In the genomic region with DNA sequence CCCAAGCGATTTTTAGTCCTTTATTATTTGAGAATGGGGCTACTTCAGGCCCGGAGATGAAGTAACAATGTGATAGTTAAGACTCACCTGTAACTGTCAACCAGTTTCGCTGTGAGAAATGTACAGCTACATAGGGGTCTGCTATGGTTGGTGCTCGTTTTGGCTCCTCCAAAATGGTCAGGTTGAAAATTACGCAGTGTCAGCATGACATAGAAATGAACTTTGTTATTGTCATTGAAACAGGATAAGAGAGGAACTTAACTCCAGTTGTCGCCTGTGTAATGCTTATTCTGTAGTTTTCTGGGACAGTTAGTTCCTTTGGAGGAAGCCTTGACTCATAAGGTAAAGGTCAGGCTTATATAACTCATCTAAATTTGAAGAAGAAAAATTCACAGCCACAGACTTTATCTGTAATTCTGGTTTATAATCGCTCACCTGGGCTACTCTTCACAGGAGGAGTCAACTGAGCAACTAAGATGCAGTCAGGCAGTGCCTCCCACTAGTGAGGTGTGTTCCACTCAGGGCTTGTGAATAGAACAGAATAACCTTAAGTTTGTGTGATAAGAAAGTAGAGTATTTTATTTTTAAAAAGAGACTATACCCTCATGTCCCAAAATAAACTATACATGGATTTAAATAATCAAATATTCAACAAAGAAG, we compare ENCODE assay signal across 1 cellular context.
TF ChIP-seq lines count a peak whose summit lies in the region.

No MANE protein-coding gene starts in this region.

TF ChIP-seq in K562, 482 proteins besides CTCF, POLR2A, EP300 and RAD21:
- TF ChIP-seq NFE2 (IDR thresholded peaks at IDR 0.05; ENCODE audit: low read depth) = peak; percentile 72
- no peak; the same call in 1 of the 2 replicates for TF ChIP-seq SPI1 (IDR thresholded peaks at IDR 0.05; ENCODE audit: borderline replicate concordance, low read depth, low read length)
- TF ChIP-seq, protein P1, sequence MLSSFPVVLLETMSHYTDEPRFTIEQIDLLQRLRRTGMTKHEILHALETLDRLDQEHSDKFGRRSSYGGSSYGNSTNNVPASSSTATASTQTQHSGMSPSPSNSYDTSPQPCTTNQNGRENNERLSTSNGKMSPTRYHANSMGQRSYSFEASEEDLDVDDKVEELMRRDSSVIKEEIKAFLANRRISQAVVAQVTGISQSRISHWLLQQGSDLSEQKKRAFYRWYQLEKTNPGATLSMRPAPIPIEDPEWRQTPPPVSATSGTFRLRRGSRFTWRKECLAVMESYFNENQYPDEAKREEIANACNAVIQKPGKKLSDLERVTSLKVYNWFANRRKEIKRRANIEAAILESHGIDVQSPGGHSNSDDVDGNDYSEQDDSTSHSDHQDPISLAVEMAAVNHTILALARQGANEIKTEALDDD (IDR thresholded peaks at IDR 0.05) = peak; percentile 32; the same call in 1 of the 2 replicates
- TF ChIP-seq, protein P2, sequence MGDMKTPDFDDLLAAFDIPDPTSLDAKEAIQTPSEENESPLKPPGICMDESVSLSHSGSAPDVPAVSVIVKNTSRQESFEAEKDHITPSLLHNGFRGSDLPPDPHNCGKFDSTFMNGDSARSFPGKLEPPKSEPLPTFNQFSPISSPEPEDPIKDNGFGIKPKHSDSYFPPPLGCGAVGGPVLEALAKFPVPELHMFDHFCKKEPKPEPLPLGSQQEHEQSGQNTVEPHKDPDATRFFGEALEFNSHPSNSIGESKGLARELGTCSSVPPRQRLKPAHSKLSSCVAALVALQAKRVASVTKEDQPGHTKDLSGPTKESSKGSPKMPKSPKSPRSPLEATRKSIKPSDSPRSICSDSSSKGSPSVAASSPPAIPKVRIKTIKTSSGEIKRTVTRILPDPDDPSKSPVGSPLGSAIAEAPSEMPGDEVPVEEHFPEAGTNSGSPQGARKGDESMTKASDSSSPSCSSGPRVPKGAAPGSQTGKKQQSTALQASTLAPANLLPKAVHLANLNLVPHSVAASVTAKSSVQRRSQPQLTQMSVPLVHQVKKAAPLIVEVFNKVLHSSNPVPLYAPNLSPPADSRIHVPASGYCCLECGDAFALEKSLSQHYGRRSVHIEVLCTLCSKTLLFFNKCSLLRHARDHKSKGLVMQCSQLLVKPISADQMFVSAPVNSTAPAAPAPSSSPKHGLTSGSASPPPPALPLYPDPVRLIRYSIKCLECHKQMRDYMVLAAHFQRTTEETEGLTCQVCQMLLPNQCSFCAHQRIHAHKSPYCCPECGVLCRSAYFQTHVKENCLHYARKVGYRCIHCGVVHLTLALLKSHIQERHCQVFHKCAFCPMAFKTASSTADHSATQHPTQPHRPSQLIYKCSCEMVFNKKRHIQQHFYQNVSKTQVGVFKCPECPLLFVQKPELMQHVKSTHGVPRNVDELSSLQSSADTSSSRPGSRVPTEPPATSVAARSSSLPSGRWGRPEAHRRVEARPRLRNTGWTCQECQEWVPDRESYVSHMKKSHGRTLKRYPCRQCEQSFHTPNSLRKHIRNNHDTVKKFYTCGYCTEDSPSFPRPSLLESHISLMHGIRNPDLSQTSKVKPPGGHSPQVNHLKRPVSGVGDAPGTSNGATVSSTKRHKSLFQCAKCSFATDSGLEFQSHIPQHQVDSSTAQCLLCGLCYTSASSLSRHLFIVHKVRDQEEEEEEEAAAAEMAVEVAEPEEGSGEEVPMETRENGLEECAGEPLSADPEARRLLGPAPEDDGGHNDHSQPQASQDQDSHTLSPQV (IDR thresholded peaks at IDR 0.05) = peak; percentile 86
- TF ChIP-seq ZNF212 (CRISPR knock-in tag; IDR thresholded peaks at IDR 0.05) = no peak
- peak; percentile 93 for TF ChIP-seq MAFF (IDR thresholded peaks at IDR 0.05; ENCODE audit: low read length)
- TF ChIP-seq, protein P3, sequence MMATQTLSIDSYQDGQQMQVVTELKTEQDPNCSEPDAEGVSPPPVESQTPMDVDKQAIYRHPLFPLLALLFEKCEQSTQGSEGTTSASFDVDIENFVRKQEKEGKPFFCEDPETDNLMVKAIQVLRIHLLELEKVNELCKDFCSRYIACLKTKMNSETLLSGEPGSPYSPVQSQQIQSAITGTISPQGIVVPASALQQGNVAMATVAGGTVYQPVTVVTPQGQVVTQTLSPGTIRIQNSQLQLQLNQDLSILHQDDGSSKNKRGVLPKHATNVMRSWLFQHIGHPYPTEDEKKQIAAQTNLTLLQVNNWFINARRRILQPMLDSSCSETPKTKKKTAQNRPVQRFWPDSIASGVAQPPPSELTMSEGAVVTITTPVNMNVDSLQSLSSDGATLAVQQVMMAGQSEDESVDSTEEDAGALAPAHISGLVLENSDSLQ (IDR thresholded peaks at IDR 0.05) = peak; percentile 35; the same call in 1 of the 2 replicates
- TF ChIP-seq ZNF316 (IDR thresholded peaks at IDR 0.05) = peak; percentile 99
- peak; percentile 99 for TF ChIP-seq C11orf30 (IDR thresholded peaks at IDR 0.05; ENCODE audit: low read depth)
- TF ChIP-seq ZNF551 (CRISPR knock-in tag; IDR thresholded peaks at IDR 0.05) = no peak
- TF ChIP-seq NR3C1 (CRISPR knock-in tag; IDR thresholded peaks at IDR 0.05) = no peak
- 0 out of 6 replicates have a peak, but pooled peaks of 1 of the 3 experiments have one; percentile 20 for TF ChIP-seq ZBTB11 (CRISPR knock-in tag; IDR thresholded peaks at IDR 0.05)
- TF ChIP-seq NFRKB (IDR thresholded peaks at IDR 0.05; ENCODE audit: low read depth) = 0 out of 2 replicates have a peak, but pooled peaks have one; percentile 31
- TF ChIP-seq, protein P4, sequence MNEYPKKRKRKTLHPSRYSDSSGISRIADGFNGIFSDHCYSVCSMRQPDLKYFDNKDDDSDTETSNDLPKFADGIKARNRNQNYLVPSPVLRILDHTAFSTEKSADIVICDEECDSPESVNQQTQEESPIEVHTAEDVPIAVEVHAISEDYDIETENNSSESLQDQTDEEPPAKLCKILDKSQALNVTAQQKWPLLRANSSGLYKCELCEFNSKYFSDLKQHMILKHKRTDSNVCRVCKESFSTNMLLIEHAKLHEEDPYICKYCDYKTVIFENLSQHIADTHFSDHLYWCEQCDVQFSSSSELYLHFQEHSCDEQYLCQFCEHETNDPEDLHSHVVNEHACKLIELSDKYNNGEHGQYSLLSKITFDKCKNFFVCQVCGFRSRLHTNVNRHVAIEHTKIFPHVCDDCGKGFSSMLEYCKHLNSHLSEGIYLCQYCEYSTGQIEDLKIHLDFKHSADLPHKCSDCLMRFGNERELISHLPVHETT (CRISPR knock-in tag; conservative IDR thresholded peaks at IDR 0.05 in 1 of 2, IDR thresholded peaks at IDR 0.05 in 1 of 2) = 0 out of 4 replicates have a peak, but pooled peaks of 1 of the 2 experiments have one; percentile 33
- TF ChIP-seq FOXK2 (conservative IDR thresholded peaks at IDR 0.05 in 1 of 2, IDR thresholded peaks at IDR 0.05 in 1 of 2; ENCODE audit: low read depth in 2 of 2) = peak in 1 of 2 experiments; percentile 27; a peak in 1 of 4 replicates
- no peak for TF ChIP-seq JUND (IDR thresholded peaks at IDR 0.05; ENCODE audit: borderline replicate concordance, low read depth, low read length)
- TF ChIP-seq JUND (tag; IDR thresholded peaks at IDR 0.05; ENCODE audit: borderline replicate concordance, low read depth, low read length) = 0 out of 3 replicates have a peak, but pooled peaks have one; percentile 16
- 0 out of 2 replicates have a peak, but pooled peaks have one; percentile 18 for TF ChIP-seq MTA3 (IDR thresholded peaks at IDR 0.05; ENCODE audit: borderline replicate concordance)
- no peak for TF ChIP-seq HMG20A (CRISPR knock-in tag; conservative IDR thresholded peaks at IDR 0.05)
- peak; percentile 42; the same call in 1 of the 2 replicates for TF ChIP-seq ARID1B (IDR thresholded peaks at IDR 0.05)
- 0 out of 2 replicates have a peak, but pooled peaks have one; percentile 35 for TF ChIP-seq SMARCA4 (IDR thresholded peaks at IDR 0.05)
- TF ChIP-seq PURB (CRISPR knock-in tag; IDR thresholded peaks at IDR 0.05; ENCODE audit: low read depth) = no peak
- peak; percentile 69; the same call in 1 of the 2 replicates for TF ChIP-seq CREB3 (tag; conservative IDR thresholded peaks at IDR 0.05; ENCODE audit: low read depth)
- 0 out of 2 replicates have a peak, but pooled peaks have one; percentile 16 for TF ChIP-seq LEF1 (IDR thresholded peaks at IDR 0.05)
- TF ChIP-seq, protein P5, sequence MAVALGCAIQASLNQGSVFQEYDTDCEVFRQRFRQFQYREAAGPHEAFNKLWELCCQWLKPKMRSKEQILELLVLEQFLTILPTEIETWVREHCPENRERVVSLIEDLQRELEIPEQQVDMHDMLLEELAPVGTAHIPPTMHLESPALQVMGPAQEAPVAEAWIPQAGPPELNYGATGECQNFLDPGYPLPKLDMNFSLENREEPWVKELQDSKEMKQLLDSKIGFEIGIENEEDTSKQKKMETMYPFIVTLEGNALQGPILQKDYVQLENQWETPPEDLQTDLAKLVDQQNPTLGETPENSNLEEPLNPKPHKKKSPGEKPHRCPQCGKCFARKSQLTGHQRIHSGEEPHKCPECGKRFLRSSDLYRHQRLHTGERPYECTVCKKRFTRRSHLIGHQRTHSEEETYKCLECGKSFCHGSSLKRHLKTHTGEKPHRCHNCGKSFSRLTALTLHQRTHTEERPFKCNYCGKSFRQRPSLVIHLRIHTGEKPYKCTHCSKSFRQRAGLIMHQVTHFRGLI (CRISPR knock-in tag; IDR thresholded peaks at IDR 0.05) = no peak
- no peak for TF ChIP-seq U2AF1 (optimal IDR thresholded peaks at IDR 0.05; ENCODE audit: low read depth, low read length)
- TF ChIP-seq MAFG (tag; conservative IDR thresholded peaks at IDR 0.05) = peak; percentile 97
- no peak for TF ChIP-seq PPARD (CRISPR knock-in tag; IDR thresholded peaks at IDR 0.05)
- peak; percentile 47; the same call in 1 of the 2 replicates for TF ChIP-seq NFE2L1 (tag; IDR thresholded peaks at IDR 0.05; ENCODE audit: borderline replicate concordance, low read depth)
- no peak for TF ChIP-seq DNMT1 (IDR thresholded peaks at IDR 0.05)
- TF ChIP-seq EP400 (IDR thresholded peaks at IDR 0.05) = peak; percentile 17; the same call in 1 of the 2 replicates
- peak; percentile 95 for TF ChIP-seq MAFK (IDR thresholded peaks at IDR 0.05; ENCODE audit: low read length)
- TF ChIP-seq, protein P6, sequence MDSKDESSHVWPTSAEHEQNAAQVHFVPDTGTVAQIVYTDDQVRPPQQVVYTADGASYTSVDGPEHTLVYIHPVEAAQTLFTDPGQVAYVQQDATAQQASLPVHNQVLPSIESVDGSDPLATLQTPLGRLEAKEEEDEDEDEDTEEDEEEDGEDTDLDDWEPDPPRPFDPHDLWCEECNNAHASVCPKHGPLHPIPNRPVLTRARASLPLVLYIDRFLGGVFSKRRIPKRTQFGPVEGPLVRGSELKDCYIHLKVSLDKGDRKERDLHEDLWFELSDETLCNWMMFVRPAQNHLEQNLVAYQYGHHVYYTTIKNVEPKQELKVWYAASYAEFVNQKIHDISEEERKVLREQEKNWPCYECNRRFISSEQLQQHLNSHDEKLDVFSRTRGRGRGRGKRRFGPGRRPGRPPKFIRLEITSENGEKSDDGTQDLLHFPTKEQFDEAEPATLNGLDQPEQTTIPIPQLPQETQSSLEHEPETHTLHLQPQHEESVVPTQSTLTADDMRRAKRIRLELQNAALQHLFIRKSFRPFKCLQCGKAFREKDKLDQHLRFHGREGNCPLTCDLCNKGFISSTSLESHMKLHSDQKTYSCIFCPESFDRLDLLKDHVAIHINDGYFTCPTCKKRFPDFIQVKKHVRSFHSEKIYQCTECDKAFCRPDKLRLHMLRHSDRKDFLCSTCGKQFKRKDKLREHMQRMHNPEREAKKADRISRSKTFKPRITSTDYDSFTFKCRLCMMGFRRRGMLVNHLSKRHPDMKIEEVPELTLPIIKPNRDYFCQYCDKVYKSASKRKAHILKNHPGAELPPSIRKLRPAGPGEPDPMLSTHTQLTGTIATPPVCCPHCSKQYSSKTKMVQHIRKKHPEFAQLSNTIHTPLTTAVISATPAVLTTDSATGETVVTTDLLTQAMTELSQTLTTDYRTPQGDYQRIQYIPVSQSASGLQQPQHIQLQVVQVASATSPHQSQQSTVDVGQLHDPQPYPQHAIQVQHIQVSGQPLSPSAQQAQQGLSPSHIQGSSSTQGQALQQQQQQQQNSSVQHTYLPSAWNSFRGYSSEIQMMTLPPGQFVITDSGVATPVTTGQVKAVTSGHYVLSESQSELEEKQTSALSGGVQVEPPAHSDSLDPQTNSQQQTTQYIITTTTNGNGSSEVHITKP (IDR thresholded peaks at IDR 0.05; ENCODE audit: partially characterized antibody) = peak; percentile 42
- TF ChIP-seq SIN3A (IDR thresholded peaks at IDR 0.05; ENCODE audit: borderline replicate concordance in 2 of 2, control insufficient read depth in 1 of 2, low read depth in 2 of 2, low read length in 2 of 2) = no peak
- peak; percentile 56 for TF ChIP-seq DPF2 (IDR thresholded peaks at IDR 0.05)
TF ChIP-seq in K562: peak in this region for 23.
